27 cellular contexts compared by ENCODE assay signal in the genomic region with DNA sequence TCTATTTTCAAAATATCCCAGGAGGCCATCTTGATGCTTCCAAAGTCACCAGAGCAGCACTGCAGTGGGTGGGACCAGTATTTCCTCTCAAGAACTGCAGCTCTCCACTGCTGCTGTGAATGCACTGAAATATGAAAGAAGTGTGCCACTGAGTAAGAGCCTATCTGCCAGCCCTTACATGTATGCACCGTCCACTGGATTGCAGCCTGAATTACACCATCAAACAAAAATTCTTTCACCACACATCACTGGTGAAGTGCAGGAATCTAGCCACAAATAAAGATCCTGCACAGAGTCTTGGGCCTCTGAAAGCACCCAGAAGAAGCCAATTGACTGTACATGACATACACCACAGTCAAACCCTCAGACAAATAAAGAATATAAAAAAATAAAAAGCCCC.
DNase-seq lines count a peak whose midpoint lies in the region; ATAC-seq lines count a peak whose summit lies in the region.
"Had no signal": no experiment of that assay in that cellular context is flagged by ENCODE, and none has a peak within 500 bp of the region (broad histone marks: within the 10 kb centered on the region; RNA-seq: fewer than 3 reads in every experiment).

No MANE protein-coding gene starts in this region.

- intact Hi-C loops in activated CD4-positive, alpha-beta T cell treated with anti-CD3 and anti-CD28 coated beads, Interleukin-2, amount 10 ng/mL, durations not matched to agents 24 days and 14 days (cut with micrococcal nuclease), result no loop called here

- no peaks in the 10 kb centered on the region for H3K36me3 Mint-ChIP-seq in activated CD4-positive, alpha-beta T cell treated with anti-CD3 and anti-CD28 coated beads, Interleukin-2, amount 10 ng/mL, durations not matched to agents 24 days and 14 days (ENCODE audit: low read depth)
- H3K36me3 Mint-ChIP-seq: CD8-positive, alpha-beta T cell; natural killer cell treated with Interleukin-12 subunit alpha and Interleukin-12 subunit beta and Interleukin-15 and Interleukin-18, amount 100 ng/mL, for 72 hours had no signal

- H3K27ac ChIP-seq in epithelial cell of prostate, result no peak overlapping the region
- H3K27ac ChIP-seq: gastroesophageal sphincter, KMS-11, WERI-Rb-1 had no signal

- H3K27me3 Mint-ChIP-seq in activated CD4-positive, alpha-beta T cell treated with anti-CD3 and anti-CD28 coated beads, Interleukin-2, amount 10 ng/mL, durations not matched to agents 24 days and 14 days, result peaks cover 9% of the 10 kb centered on the region
- H3K27me3 Mint-ChIP-seq: natural killer cell treated with Interleukin-12 subunit alpha and Interleukin-12 subunit beta and Interleukin-15 and Interleukin-18, amount 100 ng/mL, for 72 hours had no signal

- no peaks in the 10 kb centered on the region for H3K4me1 Mint-ChIP-seq in activated CD4-positive, alpha-beta T cell treated with anti-CD3 and anti-CD28 coated beads, Interleukin-2, amount 10 ng/mL, durations not matched to agents 24 days and 14 days
- H3K4me1 Mint-ChIP-seq: T-helper 17 cell had no signal

- no peak overlapping the region for H3K4me3 Mint-ChIP-seq in activated CD4-positive, alpha-beta T cell treated with anti-CD3 and anti-CD28 coated beads, Interleukin-2, amount 10 ng/mL, durations not matched to agents 24 days and 14 days
- H3K4me3 Mint-ChIP-seq: CD8-positive, alpha-beta T cell; H9; natural killer cell treated with Interleukin-12 subunit alpha and Interleukin-12 subunit beta and Interleukin-15 and Interleukin-18, amount 100 ng/mL, for 72 hours; T-helper 17 cell had no signal

- no peak for ATAC-seq in GM21576 (IDR thresholded peaks at IDR 0.05; ENCODE audit: unreplicated experiment)
- no peak for ATAC-seq in GM21526 (IDR thresholded peaks at IDR 0.05; ENCODE audit: low FRiP score, unreplicated experiment)
- ATAC-seq: CD8-positive, alpha-beta T cell; gastroesophageal sphincter; left cardiac atrium; natural killer cell treated with Interleukin-12 subunit alpha and Interleukin-12 subunit beta and Interleukin-15 and Interleukin-18, amount 100 ng/mL, for 72 hours; Panc1; sciatic nerve; T-helper 17 cell had no signal

- H3K27ac Mint-ChIP-seq in activated CD4-positive, alpha-beta T cell treated with anti-CD3 and anti-CD28 coated beads, Interleukin-2, amount 10 ng/mL, durations not matched to agents 24 days and 14 days, result no peak overlapping the region
- H3K27ac Mint-ChIP-seq: CD8-positive, alpha-beta T cell; H9; natural killer cell treated with Interleukin-12 subunit alpha and Interleukin-12 subunit beta and Interleukin-15 and Interleukin-18, amount 100 ng/mL, for 72 hours; T-helper 17 cell had no signal

- no peaks in the 10 kb centered on the region for H3K9me3 Mint-ChIP-seq in activated CD4-positive, alpha-beta T cell treated with anti-CD3 and anti-CD28 coated beads, Interleukin-2, amount 10 ng/mL, durations not matched to agents 24 days and 14 days

- DNase-seq in AG20443 (ENCODE audit: low spot score) (peak; percentile 43), RPMI7951 (ENCODE audit: low read depth) (peak; percentile 10), epithelial cell of prostate (ENCODE audit: low read depth, low spot score) (peak; percentile 43), kidney tubule cell (ENCODE audit: low spot score) (peak; percentile 59), NCI-H146 (lab: John Stamatoyannopoulos, UW) (no peak)
- DNase-seq in activated CD4-positive, alpha-beta T cell treated with anti-CD3 and anti-CD28 coated beads, Interleukin-2, amount 10 ng/mL, durations not matched to agents 24 days and 14 days, result no peak
- DNase-seq: ACHN; activated CD4-positive, alpha-beta T cell treated with anti-CD3 and anti-CD28 coated beads, Interleukin-2, amount 50 U/mL, for 4 hours; activated gamma-delta T cell treated with Interleukin-2 at 50 U/mL for 16 hours; amniotic stem cell; CD8-positive, alpha-beta T cell; DMS53; H9; left cardiac atrium; NCI-H1048; NCI-H2081; NCI-H510A; NK-92 treated with Interleukin-12 subunit alpha and Interleukin-12 subunit beta, amount 100 ng/mL, for 24 hours; T-helper 17 cell; WERI-Rb-1 had no signal

Comparison
In these comparisons a context has a peak if more than half of its experiments do, and no peak if none do; other contexts are left out.
1. DNase-seq: peak in AG20443 (single experiment), RPMI7951 (single experiment), epithelial cell of prostate (single experiment) and kidney tubule cell (single experiment); none in activated CD4-positive, alpha-beta T cell treated with anti-CD3 and anti-CD28 coated beads, Interleukin-2, amount 10 ng/mL, durations not matched to agents 24 days and 14 days (single experiment) and NCI-H146 (single experiment).